ENCODE assay signal across 14 cellular contexts in the genomic region with DNA sequence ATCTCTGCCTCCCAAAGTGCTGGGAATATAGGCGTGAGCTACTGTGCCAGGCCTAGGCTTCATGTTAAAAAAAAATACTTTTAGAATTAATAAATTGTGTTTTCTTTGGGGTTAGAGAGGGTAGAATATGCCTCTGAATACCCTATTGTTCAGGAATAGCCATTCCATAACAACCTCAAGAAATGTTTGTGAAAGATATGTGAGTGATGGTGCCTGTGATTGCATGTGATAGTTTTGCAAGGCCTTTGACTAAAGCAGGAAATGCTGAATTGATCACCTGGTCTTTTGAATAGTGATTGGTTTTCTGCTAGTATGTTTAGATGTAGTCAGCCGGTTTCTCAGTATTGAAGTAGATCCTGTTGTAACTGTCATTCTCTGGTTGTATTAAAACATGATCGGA.
DNase-seq lines count a peak whose midpoint lies in the region; ATAC-seq, FAIRE-seq and TF ChIP-seq lines count a peak whose summit lies in the region.
"Had no signal": no experiment of that assay in that cellular context is flagged by ENCODE, and none has a peak within 500 bp of the region (broad histone marks: within the 10 kb centered on the region; RNA-seq: fewer than 3 reads in every experiment).

No MANE protein-coding gene starts in this region.

- H3K9me3 Mint-ChIP-seq in activated B cell treated with CpG ODN at 0.5 μM for 24 hours (no peaks in the 10 kb centered on the region), naive B cell (peaks cover 0 to 2% (median 0%) of the 10 kb centered on the region in 7 donors)
- H3K9me3 Mint-ChIP-seq in activated naive CD4-positive, alpha-beta T cell treated with anti-CD3 and anti-CD28 coated beads, Interleukin-2, amount 10 ng/mL, durations not matched to agents 7 days and 5 days = no peaks in the 10 kb centered on the region
- H3K9me3 Mint-ChIP-seq: CD8-positive, alpha-beta memory T cell; HFFc6 had no signal

- FAIRE-seq in GM12892 (lab: Jason Lieb, UNC) (peak; percentile 78), HTR-8/SVneo (lab: Jason Lieb, UNC) (no peak)
- FAIRE-seq: A549, GM19239 had no signal

- TF ChIP-seq POLR2A in GM12892 (IDR thresholded peaks at IDR 0.05; ENCODE audit: low read depth, low read length) = no peak

- intact Hi-C loops in activated B cell treated with CpG ODN at 0.5 μM for 24 hours (cut with micrococcal nuclease) = no loop called here

- no peak for TF ChIP-seq CTCF in activated B cell treated with CpG ODN at 0.5 μM for 24 hours (IDR thresholded peaks at IDR 0.05)

- H3K36me3 Mint-ChIP-seq in activated B cell treated with CpG ODN at 0.5 μM for 24 hours (ENCODE audit: low read depth) = peaks cover 54% of the 10 kb centered on the region
- H3K36me3 Mint-ChIP-seq in naive B cell = peaks cover 4 to 14% of the 10 kb centered on the region in 2 donors
- H3K36me3 Mint-ChIP-seq in activated naive CD4-positive, alpha-beta T cell treated with anti-CD3 and anti-CD28 coated beads, Interleukin-2, amount 10 ng/mL, durations not matched to agents 7 days and 5 days = peaks cover 12% of the 10 kb centered on the region

- no peak for DNase-seq in GM12892 (ENCODE audit: insufficient read length)
- no peak for DNase-seq in activated B cell treated with CpG ODN at 0.5 μM for 24 hours
- DNase-seq in naive B cell = no peak
- DNase-seq in HTR-8/SVneo (ENCODE audit: insufficient read length, low spot score) = no peak
- no peak for DNase-seq in activated naive CD4-positive, alpha-beta T cell treated with anti-CD3 and anti-CD28 coated beads, Interleukin-2, amount 10 ng/mL, durations not matched to agents 7 days and 5 days
- DNase-seq: CD8-positive, alpha-beta memory T cell; DMS53; HCEC 1CT; HFFc6; KBM-7 had no signal

- CTCF ChIA-PET in activated B cell treated with CpG ODN at 0.5 μM for 24 hours (lab: Charles Lee) = no interaction called here
- CTCF ChIA-PET in activated naive CD4-positive, alpha-beta T cell treated with anti-CD3 and anti-CD28 coated beads, Interleukin-2, amount 10 ng/mL, durations not matched to agents 7 days and 5 days (lab: Charles Lee) = interaction anchor here (2.1 kb wide), 1 partner anchor 86 kb away, joined by 4 read pairs; no protein-coding TSS in a partner anchor

- H3K27me3 Mint-ChIP-seq in activated B cell treated with CpG ODN at 0.5 μM for 24 hours = no peaks in the 10 kb centered on the region
- no peaks in the 10 kb centered on the region for H3K27me3 Mint-ChIP-seq in naive B cell
- H3K27me3 Mint-ChIP-seq in activated naive CD4-positive, alpha-beta T cell treated with anti-CD3 and anti-CD28 coated beads, Interleukin-2, amount 10 ng/mL, durations not matched to agents 7 days and 5 days = no peaks in the 10 kb centered on the region
- H3K27me3 Mint-ChIP-seq: CD8-positive, alpha-beta memory T cell had no signal

- peak overlapping the region; percentile 88 for H3K27ac Mint-ChIP-seq in activated B cell treated with CpG ODN at 0.5 μM for 24 hours
- H3K27ac Mint-ChIP-seq in naive B cell = peak overlapping the region in 5 of 6 donors; percentile 11 to 89 (median 81)
- no peak overlapping the region for H3K27ac Mint-ChIP-seq in activated naive CD4-positive, alpha-beta T cell treated with anti-CD3 and anti-CD28 coated beads, Interleukin-2, amount 10 ng/mL, durations not matched to agents 7 days and 5 days
- H3K27ac Mint-ChIP-seq: HFFc6 had no signal

- ATAC-seq in activated B cell treated with CpG ODN at 0.5 μM for 24 hours (ENCODE audit: low read depth) (no peak), naive B cell (ENCODE audit: low read depth in 2 of 2) (no peak), GM19035 (IDR thresholded peaks at IDR 0.05; ENCODE audit: unreplicated experiment) (no peak)
- ATAC-seq: A549 had no signal

- no peak overlapping the region for H3K4me3 Mint-ChIP-seq in activated B cell treated with CpG ODN at 0.5 μM for 24 hours
- H3K4me3 Mint-ChIP-seq in naive B cell = peak overlapping the region in 1 of 8 donors; percentile 22
- H3K4me3 Mint-ChIP-seq in activated naive CD4-positive, alpha-beta T cell treated with anti-CD3 and anti-CD28 coated beads, Interleukin-2, amount 10 ng/mL, durations not matched to agents 7 days and 5 days = no peak overlapping the region
- H3K4me3 Mint-ChIP-seq: CD14-positive monocyte; CD8-positive, alpha-beta memory T cell; HFFc6 had no signal

- H3K4me1 Mint-ChIP-seq in activated B cell treated with CpG ODN at 0.5 μM for 24 hours (peaks cover 83% of the 10 kb centered on the region), naive B cell (peaks cover 39 to 93% (median 59%) of the 10 kb centered on the region in 3 donors)
- peaks cover 6% of the 10 kb centered on the region for H3K4me1 Mint-ChIP-seq in activated naive CD4-positive, alpha-beta T cell treated with anti-CD3 and anti-CD28 coated beads, Interleukin-2, amount 10 ng/mL, durations not matched to agents 7 days and 5 days

- POLR2A ChIA-PET in activated B cell treated with CpG ODN at 0.5 μM for 24 hours (lab: Charles Lee) = interaction anchor here (2.4 kb wide), 1 partner anchor 15 kb away, joined by 13 read pairs; no protein-coding TSS in a partner anchor
